In the genomic region with DNA sequence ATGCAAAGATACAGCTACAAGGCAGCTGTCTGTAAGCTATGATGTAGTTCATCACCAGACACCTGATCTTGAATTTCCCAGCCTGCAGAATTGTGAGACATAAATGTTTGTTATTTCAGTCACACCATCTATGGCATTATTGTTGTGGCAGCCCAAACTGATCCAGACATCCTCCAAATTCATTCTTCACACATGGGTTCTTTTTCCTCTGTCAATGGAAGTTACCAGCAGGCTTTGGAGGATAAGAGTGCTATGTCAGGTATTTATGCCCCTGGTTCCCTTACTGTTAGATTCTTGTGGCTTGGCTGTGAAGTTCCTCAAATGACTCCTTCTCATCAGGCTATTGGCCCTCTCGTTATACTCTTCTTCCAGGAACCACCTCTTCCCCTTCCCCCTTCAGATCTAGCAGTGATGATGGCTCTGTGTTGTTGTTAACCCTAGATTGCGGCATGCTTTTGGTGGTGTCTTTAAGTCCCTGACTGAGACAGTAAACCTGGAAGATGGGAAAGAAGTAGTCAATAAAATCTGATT, we compare ENCODE assay signal across 17 cellular contexts.
"Had no signal": no experiment of that assay in that cellular context is flagged by ENCODE, and none has a peak within 500 bp of the region (broad histone marks: within the 10 kb centered on the region; RNA-seq: fewer than 3 reads in every experiment).

No MANE protein-coding gene starts in this region.

- H3K4me3 ChIP-seq: gastrocnemius medialis, left ventricle myocardium inferior, lower lobe of right lung, smooth muscle cell, suprapubic skin, thyroid gland, upper lobe of left lung, vagina had no signal

- H3K9me3 ChIP-seq: gastrocnemius medialis, thyroid gland had no signal

- H3K4me2 ChIP-seq: smooth muscle cell had no signal

- H3K27ac ChIP-seq: gastrocnemius medialis, left ventricle myocardium inferior, lower lobe of right lung, suprapubic skin, thyroid gland, upper lobe of left lung, vagina had no signal

- DNase-seq: effector memory CD4-positive, alpha-beta T cell; gastrocnemius medialis; left ventricle myocardium inferior; lower lobe of right lung; naive thymus-derived CD8-positive, alpha-beta T cell; posterior cingulate gyrus; right cardiac atrium; stimulated activated CD4-positive, alpha-beta T cell treated with anti-CD3 and anti-CD28 coated beads, Interleukin-4, amount 100 ng/mL, for 1 hour; stimulated activated CD8-positive, alpha-beta memory T cell treated with anti-CD3 and anti-CD28 coated beads, Interleukin-4, amount 100 ng/mL, for 48 hours; stimulated activated naive CD8-positive, alpha-beta T cell treated with anti-CD3 and anti-CD28 coated beads, Interleukin-15, Interleukin-2, amounts not matched to agents 100 U/mL and 50 U/mL, for 24 hours; thyroid gland; upper lobe of left lung had no signal

- H3K4me1 ChIP-seq: gastrocnemius medialis, left ventricle myocardium inferior, lower lobe of right lung, suprapubic skin, thyroid gland, upper lobe of left lung, vagina had no signal

- H3K36me3 ChIP-seq: gastrocnemius medialis, left ventricle myocardium inferior, lower lobe of right lung, suprapubic skin, thyroid gland, upper lobe of left lung, vagina had no signal

- ATAC-seq: esophagus mucosa; gastrocnemius medialis; lower lobe of right lung; naive thymus-derived CD8-positive, alpha-beta T cell; right cardiac atrium; stimulated activated effector memory CD8-positive, alpha-beta T cell treated with anti-CD3 and anti-CD28 coated beads, Interleukin-12 subunit alpha, Interleukin-12 subunit beta, amount 100 ng/mL, for 72 hours; stimulated activated naive CD8-positive, alpha-beta T cell treated with anti-CD3 and anti-CD28 coated beads, Interleukin-15, Interleukin-2, amounts not matched to agents 100 U/mL and 50 U/mL, for 24 hours had no signal

- H3K27me3 ChIP-seq: gastrocnemius medialis, suprapubic skin, thyroid gland, upper lobe of left lung, vagina had no signal
